Comparison of ENCODE assay signal across 1 cellular context in the genomic region with DNA sequence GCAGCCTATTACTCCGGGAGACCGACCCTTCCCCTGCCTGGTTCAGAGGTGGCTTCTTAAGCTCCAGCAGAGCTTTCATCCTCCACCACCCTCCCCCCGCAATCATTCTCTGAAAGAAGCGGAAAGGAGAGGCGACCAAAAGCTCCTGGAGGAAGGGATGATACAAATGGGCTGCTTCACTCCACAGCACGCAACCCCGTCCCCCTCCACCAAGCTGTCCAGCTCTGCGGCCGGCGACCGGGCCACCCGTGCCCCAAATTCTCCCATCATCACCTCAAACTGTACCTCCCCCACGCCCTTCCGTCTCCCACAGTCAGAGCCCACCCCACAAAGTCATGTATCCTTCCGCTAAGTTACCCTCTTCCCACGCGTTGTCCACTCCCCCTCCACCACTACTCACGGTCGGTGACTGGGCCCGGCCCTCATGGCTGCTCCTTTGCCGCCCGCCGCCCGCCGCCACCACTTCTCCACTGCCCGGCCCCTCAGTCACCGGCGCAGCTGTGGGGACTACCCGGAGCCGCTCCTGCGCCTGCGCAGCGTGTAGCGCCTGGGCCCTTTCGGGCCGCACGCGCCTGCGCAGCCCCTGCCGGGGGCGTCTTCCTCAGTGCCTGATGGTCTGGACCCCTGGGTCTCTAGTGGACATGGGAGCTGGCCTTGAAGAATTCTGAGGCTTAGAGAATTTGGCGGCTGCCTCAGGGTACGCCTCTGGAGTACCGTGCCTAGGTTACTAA.
TF ChIP-seq lines count a peak whose summit lies in the region.

Gene FAM222B (minus strand): TSS at position 509 of the 731 bp plus-strand sequence. CDS start 76,123 bp downstream, outside the sequence.

TF ChIP-seq in K562, 482 proteins besides CTCF, POLR2A, EP300 and RAD21 (continued from another document and continues in another):
- TF ChIP-seq ZZZ3 (IDR thresholded peaks at IDR 0.05) (no peak), PHF8 (IDR thresholded peaks at IDR 0.05; ENCODE audit: borderline replicate concordance, low read length) (peak; percentile 90), HIVEP1 (CRISPR knock-in tag; IDR thresholded peaks at IDR 0.05) (no peak), CGGBP1 (CRISPR knock-in tag; IDR thresholded peaks at IDR 0.05) (peak; percentile 12; the same call in 1 of the 2 replicates), UBTF (IDR thresholded peaks at IDR 0.05; ENCODE audit: borderline replicate concordance in 1 of 2, low read depth in 2 of 2, low read length in 2 of 2) (peak in 1 of 2 experiments; percentile 10; a peak in 1 of 4 replicates), THAP12 (CRISPR knock-in tag; IDR thresholded peaks at IDR 0.05) (peak; percentile 89; the same call in 1 of the 2 replicates), NR2C2 (CRISPR knock-in tag; IDR thresholded peaks at IDR 0.05) (no peak), NR2C2 (tag; IDR thresholded peaks at IDR 0.05) (peak; percentile 36; the same call in 1 of the 2 replicates), RBM34 (IDR thresholded peaks at IDR 0.05; ENCODE audit: borderline replicate concordance, insufficient read depth, low read length) (no peak), SIRT6 (IDR thresholded peaks at IDR 0.05; ENCODE audit: low read depth, low read length) (no peak), ZNF124 (CRISPR knock-in tag; IDR thresholded peaks at IDR 0.05) (no peak), DNMT1 (IDR thresholded peaks at IDR 0.05) (no peak), ETV6 (IDR thresholded peaks at IDR 0.05; ENCODE audit: borderline replicate concordance in 1 of 2, low read depth in 2 of 2, low read length in 1 of 2) (no peak), ETV6 (CRISPR knock-in tag; IDR thresholded peaks at IDR 0.05; ENCODE audit: borderline replicate concordance) (no peak), ARNT (IDR thresholded peaks at IDR 0.05) (no peak), ZNF354B (CRISPR knock-in tag; IDR thresholded peaks at IDR 0.05) (no peak), CCAR2 (IDR thresholded peaks at IDR 0.05; ENCODE audit: low read depth, low read length) (no peak), HDAC2 (IDR thresholded peaks at IDR 0.05) (peak; percentile 57), FOSL1 (tag; conservative IDR thresholded peaks at IDR 0.05) (no peak), DLX4 (CRISPR knock-in tag; IDR thresholded peaks at IDR 0.05) (no peak), ZNF232 (CRISPR knock-in tag; IDR thresholded peaks at IDR 0.05) (no peak), ZNF740 (CRISPR knock-in tag; IDR thresholded peaks at IDR 0.05) (peak; percentile 53; the same call in 1 of the 2 replicates), ZNF740 (tag; IDR thresholded peaks at IDR 0.05) (no peak), ZEB2 (IDR thresholded peaks at IDR 0.05) (no peak), RREB1 (CRISPR knock-in tag; IDR thresholded peaks at IDR 0.05) (peak; percentile 90), GABPB1 (CRISPR knock-in tag; IDR thresholded peaks at IDR 0.05) (peak; percentile 66; the same call in 1 of the 2 replicates), DDX20 (tag; IDR thresholded peaks at IDR 0.05; ENCODE audit: low read depth) (no peak), TFAP4 (CRISPR knock-in tag; IDR thresholded peaks at IDR 0.05; ENCODE audit: borderline replicate concordance) (peak; percentile 97), GABPB2 (CRISPR knock-in tag; conservative IDR thresholded peaks at IDR 0.05) (no peak; the same call in 1 of the 2 replicates), PHB2 (IDR thresholded peaks at IDR 0.05; ENCODE audit: low read depth) (peak; percentile 46; the same call in 1 of the 2 replicates), ETV1 (tag; conservative IDR thresholded peaks at IDR 0.05; ENCODE audit: low read depth) (peak; percentile 54), SMC3 (conservative IDR thresholded peaks at IDR 0.05; ENCODE audit: insufficient read depth, low read depth, low read length) (no peak), CLOCK (CRISPR knock-in tag; IDR thresholded peaks at IDR 0.05; ENCODE audit: borderline replicate concordance) (no peak), ZBTB7A (IDR thresholded peaks at IDR 0.05; ENCODE audit: borderline replicate concordance, control insufficient read depth, low read depth, low read length) (peak; percentile 91)
- TF ChIP-seq, protein P1, sequence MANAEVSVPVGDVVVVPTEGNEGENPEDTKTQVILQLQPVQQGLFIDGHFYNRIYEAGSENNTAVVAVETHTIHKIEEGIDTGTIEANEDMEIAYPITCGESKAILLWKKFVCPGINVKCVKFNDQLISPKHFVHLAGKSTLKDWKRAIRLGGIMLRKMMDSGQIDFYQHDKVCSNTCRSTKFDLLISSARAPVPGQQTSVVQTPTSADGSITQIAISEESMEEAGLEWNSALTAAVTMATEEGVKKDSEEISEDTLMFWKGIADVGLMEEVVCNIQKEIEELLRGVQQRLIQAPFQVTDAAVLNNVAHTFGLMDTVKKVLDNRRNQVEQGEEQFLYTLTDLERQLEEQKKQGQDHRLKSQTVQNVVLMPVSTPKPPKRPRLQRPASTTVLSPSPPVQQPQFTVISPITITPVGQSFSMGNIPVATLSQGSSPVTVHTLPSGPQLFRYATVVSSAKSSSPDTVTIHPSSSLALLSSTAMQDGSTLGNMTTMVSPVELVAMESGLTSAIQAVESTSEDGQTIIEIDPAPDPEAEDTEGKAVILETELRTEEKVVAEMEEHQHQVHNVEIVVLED (CRISPR knock-in tag; IDR thresholded peaks at IDR 0.05): no peak
- TF ChIP-seq, protein P2, sequence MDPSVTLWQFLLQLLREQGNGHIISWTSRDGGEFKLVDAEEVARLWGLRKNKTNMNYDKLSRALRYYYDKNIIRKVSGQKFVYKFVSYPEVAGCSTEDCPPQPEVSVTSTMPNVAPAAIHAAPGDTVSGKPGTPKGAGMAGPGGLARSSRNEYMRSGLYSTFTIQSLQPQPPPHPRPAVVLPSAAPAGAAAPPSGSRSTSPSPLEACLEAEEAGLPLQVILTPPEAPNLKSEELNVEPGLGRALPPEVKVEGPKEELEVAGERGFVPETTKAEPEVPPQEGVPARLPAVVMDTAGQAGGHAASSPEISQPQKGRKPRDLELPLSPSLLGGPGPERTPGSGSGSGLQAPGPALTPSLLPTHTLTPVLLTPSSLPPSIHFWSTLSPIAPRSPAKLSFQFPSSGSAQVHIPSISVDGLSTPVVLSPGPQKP (CRISPR knock-in tag; IDR thresholded peaks at IDR 0.05): no peak
